ENCODE assay signal across 9 cellular contexts in the genomic region with DNA sequence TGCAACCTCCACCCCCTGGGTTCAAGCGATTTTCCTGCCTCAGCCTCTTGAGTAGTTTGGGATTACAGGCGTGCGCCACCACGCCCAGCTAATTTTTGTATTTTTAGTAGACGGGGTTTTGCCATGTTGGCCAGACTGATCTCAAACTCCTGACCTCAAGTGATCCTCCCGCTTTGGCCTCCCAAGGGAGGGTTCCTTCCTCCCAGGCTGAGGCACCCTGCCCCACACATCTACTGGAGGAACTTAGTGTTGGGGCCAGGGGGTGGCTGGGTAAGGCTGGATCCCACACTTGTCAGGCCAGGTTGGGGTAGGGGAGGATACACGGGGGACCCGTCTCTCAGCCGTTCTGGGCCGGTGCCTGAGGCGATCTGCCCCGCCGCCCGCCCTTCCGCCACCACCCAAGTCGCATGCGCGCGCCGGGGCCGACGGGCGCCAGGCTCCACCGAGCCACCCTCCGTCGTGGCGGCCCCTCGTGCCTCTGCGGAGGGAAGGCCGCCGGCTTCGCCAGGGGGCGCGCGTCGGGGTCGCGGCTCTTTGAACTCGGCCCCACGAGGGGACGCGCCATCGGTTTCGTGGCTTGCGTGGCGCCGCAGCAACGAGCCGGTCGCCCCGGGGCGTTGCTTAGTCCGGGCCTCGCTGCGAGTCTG. TPM values are rescaled to one million over a fixed set of nuclear protein-coding genes. Genes with fewer than 3 reads are reported as not detected.
DNase-seq lines count a peak whose midpoint lies in the region; ATAC-seq and TF ChIP-seq lines count a peak whose summit lies in the region.
"Had no signal": no experiment of that assay in that cellular context is flagged by ENCODE, and none has a peak within 500 bp of the region (broad histone marks: within the 10 kb centered on the region; RNA-seq: fewer than 3 reads in every experiment).

No MANE protein-coding gene starts in this region.

- H4K20me1 ChIP-seq in OCI-LY3 (ENCODE audit: insufficient read depth, low read length) = no peaks in the 10 kb centered on the region

- H3K27me3 ChIP-seq in CD8-positive, alpha-beta memory T cell (ENCODE audit: insufficient read depth, low read length, poor library complexity, severe bottlenecking) = no peaks in the 10 kb centered on the region
- H3K27me3 ChIP-seq in OCI-LY3 (ENCODE audit: low read depth, low read length) = no peaks in the 10 kb centered on the region

- peaks cover 0 to 4% of the 10 kb centered on the region in 2 donors for H3K27me3 Mint-ChIP-seq in CD8-positive, alpha-beta memory T cell
- peaks cover 34 to 50% (median 37%) of the 10 kb centered on the region in 3 donors for H3K27me3 Mint-ChIP-seq in immature natural killer cell (ENCODE audit: low read depth in 3 of 3)

- H2AFZ ChIP-seq in OCI-LY3 (ENCODE audit: low read depth, low read length) = peak overlapping the region; percentile 44; the same call in 1 of the 2 replicates

- POLR2A ChIA-PET in CD8-positive, alpha-beta memory T cell (lab: Charles Lee) = interaction anchor here (1.1 to 2.9 kb wide), 4 partner anchors 24 to 227 kb away, joined by 3 to 14 read pairs (median 8); partner anchors contain the start of genes MIEN1 and PSMD3

- no peaks in the 10 kb centered on the region for H3K9me3 Mint-ChIP-seq in CD8-positive, alpha-beta memory T cell
- H3K9me3 Mint-ChIP-seq in immature natural killer cell = no peaks in the 10 kb centered on the region

- H3K4me1 ChIP-seq in CD8-positive, alpha-beta memory T cell (ENCODE audit: insufficient read depth, low read length) = peaks cover 51% of the 10 kb centered on the region
- peaks cover 50% of the 10 kb centered on the region for H3K4me1 ChIP-seq in OCI-LY3 (ENCODE audit: low read length)

- H3K36me3 Mint-ChIP-seq in CD8-positive, alpha-beta memory T cell = peaks cover 0 to 2% (median 0%) of the 10 kb centered on the region in 3 donors
- no peaks in the 10 kb centered on the region for H3K36me3 Mint-ChIP-seq in immature natural killer cell

- H3K36me3 ChIP-seq in CD8-positive, alpha-beta memory T cell (ENCODE audit: insufficient read depth, low read length) = no peaks in the 10 kb centered on the region
- no peaks in the 10 kb centered on the region for H3K36me3 ChIP-seq in OCI-LY3 (replicated peaks; ENCODE audit: low read depth, low read length)

- peak in 2 of 5 donors; percentile 65 to 71 for DNase-seq in CD8-positive, alpha-beta memory T cell
- DNase-seq in astrocyte of the spinal cord (ENCODE audit: low read depth, low spot score) (no peak), immature natural killer cell (no peak), epidermal melanocyte (ENCODE audit: insufficient read length, low spot score) (no peak)
- DNase-seq in stimulated activated CD8-positive, alpha-beta memory T cell treated with anti-CD3 and anti-CD28 coated beads, Interleukin-4, amount 100 ng/mL, for 1 hour (ENCODE audit: low read depth in 2 of 2, low spot score in 1 of 2) = peak; percentile 50 to 54

- H3K4me3 Mint-ChIP-seq in CD8-positive, alpha-beta memory T cell = peak overlapping the region; percentile 76 to 92 (median 79)
- peak overlapping the region; percentile 79 to 88 (median 83) for H3K4me3 Mint-ChIP-seq in immature natural killer cell

- ATAC-seq in HG02973 (IDR thresholded peaks at IDR 0.05; ENCODE audit: unreplicated experiment) = peak; percentile 22

- H3K4me1 Mint-ChIP-seq in CD8-positive, alpha-beta memory T cell = peaks cover 50 to 55% (median 53%) of the 10 kb centered on the region in 3 donors
- peaks cover 54 to 57% of the 10 kb centered on the region in 2 donors for H3K4me1 Mint-ChIP-seq in immature natural killer cell

- TF ChIP-seq CTCF in OCI-LY3 (IDR thresholded peaks at IDR 0.05; ENCODE audit: low read depth, low read length) = no peak
- TF ChIP-seq CTCF in astrocyte of the spinal cord (IDR thresholded peaks at IDR 0.05; ENCODE audit: low read depth, low read length) = no peak

- peak overlapping the region; percentile 66 for H3K4me3 ChIP-seq in CD8-positive, alpha-beta memory T cell (ENCODE audit: low read length)
- H3K4me3 ChIP-seq in OCI-LY3 (ENCODE audit: low read length) (peak overlapping the region; percentile 78), astrocyte of the spinal cord (ENCODE audit: low read depth, low read length) (peak overlapping the region; percentile 58)

- peak overlapping the region; percentile 93 for H3K9ac ChIP-seq in OCI-LY3 (ENCODE audit: low read length)

- H3K79me2 ChIP-seq in OCI-LY3 (ENCODE audit: low read length) = peaks cover 15% of the 10 kb centered on the region

- in situ Hi-C loops in astrocyte of the spinal cord (cut with HindIII; ENCODE audit: low sequenced_read_pairs) = no loop called here

- peak overlapping the region; percentile 85 for H3K4me2 ChIP-seq in OCI-LY3 (ENCODE audit: low read length)

- TF ChIP-seq POLR2A in GM18526 (IDR thresholded peaks at IDR 0.05; ENCODE audit: extremely low read depth, insufficient read length) = peak; percentile 54

- H3K27ac ChIP-seq in CD8-positive, alpha-beta memory T cell (ENCODE audit: low read depth, low read length) = peak overlapping the region; percentile 90
- peak overlapping the region; percentile 87 for H3K27ac ChIP-seq in OCI-LY3 (ENCODE audit: low read length)

- H3K9me3 ChIP-seq in CD8-positive, alpha-beta memory T cell (ENCODE audit: low read length) = no peaks in the 10 kb centered on the region
- H3K9me3 ChIP-seq in OCI-LY3 (ENCODE audit: insufficient read depth, low read length) = no peaks in the 10 kb centered on the region; the same call in 1 of the 2 replicates

- H3K27ac Mint-ChIP-seq in CD8-positive, alpha-beta memory T cell = peak overlapping the region; percentile 89 to 97 (median 95)
- H3K27ac Mint-ChIP-seq in immature natural killer cell = peak overlapping the region; percentile 87 to 97 (median 94)

- CTCF ChIA-PET in CD8-positive, alpha-beta memory T cell (lab: Charles Lee) = interaction anchor here (0.9 to 5.4 kb wide), 17 partner anchors 10 to 553 kb away, joined by 3 to 53 read pairs (median 6); partner anchors contain the start of genes IKZF3, MIEN1, ORMDL3 and PNMT

RNA-seq across cellular contexts. Expression of gene GRB7, which starts 15.9 kb away (rescaled TPM):
- not detected for total RNA-seq in CD8-positive, alpha-beta memory T cell
- polyA plus RNA-seq in CD8-positive, alpha-beta memory T cell = not detected
- polyA plus RNA-seq in immature natural killer cell = not detected
- total RNA-seq: dermis microvascular lymphatic vessel endothelial cell had no signal

RNA-seq across cellular contexts. Expression of gene MIEN1, which starts 23.3 kb away (rescaled TPM):
- 10 to 100 TPM; 42.3 to 46.2 TPM for total RNA-seq in CD8-positive, alpha-beta memory T cell
- 114 TPM for polyA plus RNA-seq in CD8-positive, alpha-beta memory T cell
- polyA plus RNA-seq in immature natural killer cell = 100 to 1,000 TPM; 181 to 197 (median 181) TPM

RNA-seq across cellular contexts. Expression of gene ERBB2, which starts 53.8 kb away (rescaled TPM):
- total RNA-seq in CD8-positive, alpha-beta memory T cell = 1 to 10 TPM; 3.6 to 3.9 TPM
- polyA plus RNA-seq in CD8-positive, alpha-beta memory T cell = 2.4 TPM
- polyA plus RNA-seq in immature natural killer cell = 10 to 100 TPM; 14.5 to 49.2 (median 25.2) TPM

Comparison
In these comparisons a context has a peak if more than half of its experiments do, and no peak if none do; other contexts are left out.
1. DNase-seq: peak in stimulated activated CD8-positive, alpha-beta memory T cell treated with anti-CD3 and anti-CD28 coated beads, Interleukin-4, amount 100 ng/mL, for 1 hour (2 of 2); none in astrocyte of the spinal cord (single experiment), immature natural killer cell (0 of 3) and epidermal melanocyte (single experiment).
2. Peak in every context shown above with its lines, with median percentiles within 50 percentile points of each other: H3K4me3 ChIP-seq.